In the genomic region with DNA sequence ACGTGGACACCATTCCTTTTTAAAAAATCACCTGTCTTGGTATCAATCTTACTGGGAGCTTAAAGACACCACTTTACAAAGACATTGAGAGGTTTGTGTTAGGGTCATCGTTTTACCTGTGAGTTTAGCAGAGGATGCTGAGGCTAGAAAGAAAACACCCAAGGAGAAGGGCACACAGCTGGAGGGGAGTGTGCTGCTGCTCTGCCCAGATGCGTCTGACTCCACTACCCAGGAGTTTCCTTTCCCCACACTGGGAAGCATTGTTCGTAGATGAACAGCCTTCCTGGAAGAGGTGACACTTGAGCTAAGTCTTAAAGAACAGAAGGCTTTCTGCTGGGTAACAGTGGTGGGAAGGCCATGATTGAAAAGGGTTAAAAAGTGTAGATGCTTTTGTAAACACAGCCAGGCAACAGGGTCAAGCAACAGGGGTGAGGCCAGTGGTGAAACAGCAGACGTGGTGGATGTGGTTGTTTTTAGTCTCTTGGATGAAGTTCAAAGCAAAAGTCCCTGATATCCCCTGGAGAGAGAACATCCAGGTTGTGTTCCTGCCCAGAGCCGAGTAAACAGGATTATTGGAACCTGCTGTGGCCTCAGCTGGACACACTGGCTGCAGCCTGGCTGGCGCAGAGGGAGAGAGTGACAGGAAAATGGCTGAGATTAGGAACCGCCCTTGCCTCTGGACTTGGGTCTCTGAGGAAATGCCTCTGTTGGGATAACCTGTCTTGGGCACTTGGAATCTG, we compare ENCODE assay signal across 13 cellular contexts.
DNase-seq lines count a peak whose midpoint lies in the region; ATAC-seq and TF ChIP-seq lines count a peak whose summit lies in the region.
"Had no signal": no experiment of that assay in that cellular context is flagged by ENCODE, and none has a peak within 500 bp of the region (broad histone marks: within the 10 kb centered on the region; RNA-seq: fewer than 3 reads in every experiment).

No MANE protein-coding gene starts in this region.

- intact Hi-C loops in lower lobe of right lung (cut with DNase I): no loop called here

- peak overlapping the region; percentile 66 for H3K27ac ChIP-seq in VCaP
- H3K27ac ChIP-seq in right atrium auricular region: peak overlapping the region; percentile 48 to 50
- H3K27ac ChIP-seq in skeletal muscle tissue (ENCODE audit: low read depth, low read length): peak overlapping the region; percentile 84
- no peak overlapping the region for H3K27ac ChIP-seq in lower lobe of right lung
- H3K27ac ChIP-seq: 22Rv1 had no signal

- H3K27me3 ChIP-seq in right atrium auricular region (no peaks in the 10 kb centered on the region), skeletal muscle tissue (ENCODE audit: control insufficient read depth in 3 of 3, insufficient read depth in 3 of 3, low read length in 3 of 3) (no peaks in the 10 kb centered on the region), lower lobe of right lung (ENCODE audit: low read depth) (no peaks in the 10 kb centered on the region)

- H3K9me3 ChIP-seq in right atrium auricular region: no peaks in the 10 kb centered on the region
- H3K9me3 ChIP-seq in skeletal muscle tissue (ENCODE audit: control insufficient read depth in 3 of 3, low read length in 3 of 3): no peaks in the 10 kb centered on the region
- no peaks in the 10 kb centered on the region for H3K9me3 ChIP-seq in lower lobe of right lung

- TF ChIP-seq CTCF in VCaP (conservative IDR thresholded peaks at IDR 0.05) (no peak), right atrium auricular region (IDR thresholded peaks at IDR 0.05) (no peak), lower lobe of right lung (IDR thresholded peaks at IDR 0.05) (no peak)

- H3K36me3 ChIP-seq in right atrium auricular region (no peaks in the 10 kb centered on the region), skeletal muscle tissue (ENCODE audit: control insufficient read depth in 3 of 3, insufficient read depth in 3 of 3, low read length in 3 of 3) (no peaks in the 10 kb centered on the region), lower lobe of right lung (no peaks in the 10 kb centered on the region)

- no peak for ATAC-seq in GM21360 (IDR thresholded peaks at IDR 0.05; ENCODE audit: unreplicated experiment)
- no peak for ATAC-seq in lower lobe of right lung
- ATAC-seq: activated T-cell treated with anti-CD3 and anti-CD28 coated beads, Interleukin-2, amount 50 U/mL, for 4 hours had no signal

- peak overlapping the region; percentile 24 to 71 (median 66) for H3K9ac ChIP-seq in skeletal muscle tissue (ENCODE audit: low read depth in 1 of 3, low read length in 3 of 3)

- H3K4me1 ChIP-seq in right atrium auricular region: peaks cover 0 to 19% of the 10 kb centered on the region in 2 donors
- peaks cover 22 to 29% (median 27%) of the 10 kb centered on the region in 3 donors for H3K4me1 ChIP-seq in skeletal muscle tissue (ENCODE audit: control insufficient read depth in 3 of 3, insufficient read depth in 3 of 3, low read length in 3 of 3)
- peaks cover 15% of the 10 kb centered on the region for H3K4me1 ChIP-seq in lower lobe of right lung

- DNase-seq in DMS 273 (lab: John Stamatoyannopoulos, UW; ENCODE audit: unreplicated experiment) (peak; percentile 31), DMS 273 treated with DMSO at 0.1 percent for 48 hours (lab: John Stamatoyannopoulos, UW) (no peak), right atrium auricular region (ENCODE audit: low spot score) (no peak), kidney glomerular epithelial cell (lab: John Stamatoyannopoulos, UW) (no peak), lower lobe of right lung (no peak)
- DNase-seq: activated T-cell treated with anti-CD3 and anti-CD28 coated beads, Interleukin-2, amount 50 U/mL, for 4 hours; caudate nucleus; HFFc6; MV-4-11 had no signal

- H3K4me3 ChIP-seq in right atrium auricular region (no peak overlapping the region), skeletal muscle tissue (ENCODE audit: low read length in 3 of 3) (peak overlapping the region in 2 of 3 donors; percentile 2 to 12), lower lobe of right lung (no peak overlapping the region)

Comparison
In these comparisons a context has a peak if more than half of its experiments do, and no peak if none do; other contexts are left out.
1. H3K4me3 ChIP-seq: peak in skeletal muscle tissue (2 of 3); none in right atrium auricular region (0 of 2) and lower lobe of right lung (single experiment).